8 cellular contexts compared by ENCODE assay signal in genomic region chr17:64238449-64238848, GRCh38. TPM values are rescaled to one million over a fixed set of nuclear protein-coding genes. Genes with fewer than 3 reads are reported as not detected.
DNase-seq lines count a peak whose midpoint lies in the region; FAIRE-seq and TF ChIP-seq lines count a peak whose summit lies in the region.
"Not testable (repeated sequence)": the region's sequence is repeated elsewhere in the genome, so short reads cannot be mapped to it uniquely, and the experiment has no call there.

No MANE protein-coding gene starts in this region.

- H3K9me1 ChIP-seq in keratinocyte (ENCODE audit: control insufficient read depth, extremely low read depth, insufficient read depth, low read length), result not testable (repeated sequence)

- H3K4me2 ChIP-seq in keratinocyte (ENCODE audit: control insufficient read depth, extremely low read depth, insufficient read depth, low read depth, low read length), result peak overlapping the region; percentile 63

- not testable (repeated sequence) for H3K4me3 Mint-ChIP-seq in activated CD4-positive, alpha-beta memory T cell treated with anti-CD3 and anti-CD28 coated beads for 36 hours; activated naive CD8-positive, alpha-beta T cell treated with anti-CD3 and anti-CD28 coated beads for 36 hours
- H3K4me3 Mint-ChIP-seq in stimulated activated naive CD8-positive, alpha-beta T cell treated with anti-CD3 and anti-CD28 coated beads, Interleukin-15, Interleukin-2, amounts not matched to agents 100 ng/mL and 50 ng/mL, for 24 hours, result peak overlapping the region; percentile 25

- DNase-seq in HEK293T (ENCODE audit: extremely low spot score); keratinocyte (ENCODE audit: low read depth, low spot score): not testable (repeated sequence)
- DNase-seq in activated CD4-positive, alpha-beta memory T cell treated with anti-CD3 and anti-CD28 coated beads for 36 hours, result peak; percentile 54
- DNase-seq in activated T-cell treated with anti-CD3 and anti-CD28 coated beads, Interleukin-2, amount 50 U/mL, for 48 hours, result peak; percentile 66 to 67
- peak; percentile 56 for DNase-seq in activated naive CD8-positive, alpha-beta T cell treated with anti-CD3 and anti-CD28 coated beads for 36 hours
- DNase-seq in stimulated activated CD4-positive, alpha-beta T cell treated with anti-CD3 and anti-CD28 coated beads, Interleukin-12 subunit alpha, Interleukin-12 subunit beta, amount 100 ng/mL, for 4 hours, result peak; percentile 14
- peak; percentile 10 to 59 (median 11) for DNase-seq in stimulated activated CD4-positive, alpha-beta T cell treated with anti-CD3 and anti-CD28 coated beads, TNF-alpha, amount 100 ng/mL, for 24 hours (ENCODE audit: low read depth in 3 of 3)

- not testable (repeated sequence) for H3K9me3 Mint-ChIP-seq in activated CD4-positive, alpha-beta memory T cell treated with anti-CD3 and anti-CD28 coated beads for 36 hours; activated naive CD8-positive, alpha-beta T cell treated with anti-CD3 and anti-CD28 coated beads for 36 hours; stimulated activated naive CD8-positive, alpha-beta T cell treated with anti-CD3 and anti-CD28 coated beads, Interleukin-15, Interleukin-2, amounts not matched to agents 100 ng/mL and 50 ng/mL, for 24 hours

- CTCF ChIA-PET in HEK293T (lab: Yijun Ruan, JAX), result not testable (repeated sequence)
- CTCF ChIA-PET in activated CD4-positive, alpha-beta memory T cell treated with anti-CD3 and anti-CD28 coated beads for 36 hours (lab: Charles Lee), result interaction anchor here (0.7 to 1.2 kb wide), 2 partner anchors 183 to 213 kb away, joined by 3 read pairs; no protein-coding TSS in a partner anchor

- H3K27me3 ChIP-seq in keratinocyte (ENCODE audit: control insufficient read depth, extremely low read depth, insufficient read depth, low read length), result not testable (repeated sequence)

- not testable (repeated sequence) for H4K20me1 ChIP-seq in keratinocyte (ENCODE audit: control insufficient read depth, extremely low read depth, insufficient read depth, low read length)

- TF ChIP-seq CTCF in keratinocyte (optimal IDR thresholded peaks at IDR 0.05 in 1 of 3, IDR thresholded peaks at IDR 0.05 in 1 of 3, conservative IDR thresholded peaks at IDR 0.05 in 1 of 3; ENCODE audit: extremely low read depth in 1 of 3, insufficient read depth in 2 of 3, low read length in 3 of 3), result not testable (repeated sequence)

- H3K9ac ChIP-seq in keratinocyte (ENCODE audit: control insufficient read depth, extremely low read depth, insufficient read depth, low read length), result not testable (repeated sequence)

- H3K4me1 ChIP-seq in keratinocyte (ENCODE audit: control insufficient read depth, extremely low read depth, insufficient read depth, low read length), result peaks cover 29% of the 10 kb centered on the region

- not testable (repeated sequence) for FAIRE-seq in keratinocyte (lab: Jason Lieb, UNC)

- intact Hi-C loops in activated CD4-positive, alpha-beta memory T cell treated with anti-CD3 and anti-CD28 coated beads for 36 hours (cut with micrococcal nuclease), result not testable (repeated sequence)

- dilution Hi-C loops in keratinocyte (cut with MboI; ENCODE audit: extremely low pct_ligation_motif_present, low sequenced_read_pairs), result not testable (repeated sequence)

- H3K36me3 Mint-ChIP-seq in activated CD4-positive, alpha-beta memory T cell treated with anti-CD3 and anti-CD28 coated beads for 36 hours, result not testable (repeated sequence)
- H3K36me3 Mint-ChIP-seq in activated naive CD8-positive, alpha-beta T cell treated with anti-CD3 and anti-CD28 coated beads for 36 hours, result peaks cover 19% of the 10 kb centered on the region
- peaks cover 17% of the 10 kb centered on the region for H3K36me3 Mint-ChIP-seq in stimulated activated naive CD8-positive, alpha-beta T cell treated with anti-CD3 and anti-CD28 coated beads, Interleukin-15, Interleukin-2, amounts not matched to agents 100 ng/mL and 50 ng/mL, for 24 hours (ENCODE audit: low read depth)

- H3K27ac ChIP-seq in keratinocyte (ENCODE audit: control insufficient read depth, insufficient read depth, low read length), result not testable (repeated sequence)

- not testable (repeated sequence) for H3K4me3 ChIP-seq in keratinocyte (ENCODE audit: control insufficient read depth in 2 of 3, extremely low read depth in 1 of 3, insufficient read depth in 2 of 3, low read depth in 1 of 3, low read length in 3 of 3)

- peaks cover 64% of the 10 kb centered on the region for H3K79me2 ChIP-seq in keratinocyte (ENCODE audit: control insufficient read depth, insufficient read depth, low read length)

- not testable (repeated sequence) for H3K27me3 Mint-ChIP-seq in activated CD4-positive, alpha-beta memory T cell treated with anti-CD3 and anti-CD28 coated beads for 36 hours; activated naive CD8-positive, alpha-beta T cell treated with anti-CD3 and anti-CD28 coated beads for 36 hours; stimulated activated naive CD8-positive, alpha-beta T cell treated with anti-CD3 and anti-CD28 coated beads, Interleukin-15, Interleukin-2, amounts not matched to agents 100 ng/mL and 50 ng/mL, for 24 hours

- POLR2A ChIA-PET in HEK293T (lab: Yijun Ruan, JAX); activated CD4-positive, alpha-beta memory T cell treated with anti-CD3 and anti-CD28 coated beads for 36 hours (lab: Charles Lee): not testable (repeated sequence)

- H2AFZ ChIP-seq in keratinocyte (ENCODE audit: control insufficient read depth, low read length), result not testable (repeated sequence)

- H3K9me3 ChIP-seq in keratinocyte (ENCODE audit: control insufficient read depth, low read depth, low read length), result not testable (repeated sequence)

- H3K36me3 ChIP-seq in keratinocyte (ENCODE audit: control insufficient read depth in 2 of 2, extremely low read depth in 1 of 2, insufficient read depth in 2 of 2, low read length in 2 of 2), result not testable (repeated sequence)

- H3K27ac Mint-ChIP-seq in activated CD4-positive, alpha-beta memory T cell treated with anti-CD3 and anti-CD28 coated beads for 36 hours; activated naive CD8-positive, alpha-beta T cell treated with anti-CD3 and anti-CD28 coated beads for 36 hours: not testable (repeated sequence)
- peak overlapping the region; percentile 24 for H3K27ac Mint-ChIP-seq in stimulated activated naive CD8-positive, alpha-beta T cell treated with anti-CD3 and anti-CD28 coated beads, Interleukin-15, Interleukin-2, amounts not matched to agents 100 ng/mL and 50 ng/mL, for 24 hours

- peaks cover 22% of the 10 kb centered on the region for H3K4me1 Mint-ChIP-seq in activated CD4-positive, alpha-beta memory T cell treated with anti-CD3 and anti-CD28 coated beads for 36 hours (ENCODE audit: low read depth)
- H3K4me1 Mint-ChIP-seq in activated naive CD8-positive, alpha-beta T cell treated with anti-CD3 and anti-CD28 coated beads for 36 hours, result peaks cover 41% of the 10 kb centered on the region
- peaks cover 37% of the 10 kb centered on the region for H3K4me1 Mint-ChIP-seq in stimulated activated naive CD8-positive, alpha-beta T cell treated with anti-CD3 and anti-CD28 coated beads, Interleukin-15, Interleukin-2, amounts not matched to agents 100 ng/mL and 50 ng/mL, for 24 hours (ENCODE audit: low read depth)

TF ChIP-seq in HEK293T, 16 proteins besides CTCF, POLR2A, EP300 and RAD21:
- TF ChIP-seq, protein P1, sequence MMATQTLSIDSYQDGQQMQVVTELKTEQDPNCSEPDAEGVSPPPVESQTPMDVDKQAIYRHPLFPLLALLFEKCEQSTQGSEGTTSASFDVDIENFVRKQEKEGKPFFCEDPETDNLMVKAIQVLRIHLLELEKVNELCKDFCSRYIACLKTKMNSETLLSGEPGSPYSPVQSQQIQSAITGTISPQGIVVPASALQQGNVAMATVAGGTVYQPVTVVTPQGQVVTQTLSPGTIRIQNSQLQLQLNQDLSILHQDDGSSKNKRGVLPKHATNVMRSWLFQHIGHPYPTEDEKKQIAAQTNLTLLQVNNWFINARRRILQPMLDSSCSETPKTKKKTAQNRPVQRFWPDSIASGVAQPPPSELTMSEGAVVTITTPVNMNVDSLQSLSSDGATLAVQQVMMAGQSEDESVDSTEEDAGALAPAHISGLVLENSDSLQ (IDR thresholded peaks at IDR 0.05), result peak; percentile 28; the same call in 1 of the 2 replicates

RNA-seq across cellular contexts. Expression of gene TEX2, which starts 24.6 kb away (rescaled TPM):
- total RNA-seq in activated CD4-positive, alpha-beta memory T cell treated with anti-CD3 and anti-CD28 coated beads for 36 hours, result 10 to 100 TPM; 11.9 to 12.1 TPM
- total RNA-seq in activated naive CD8-positive, alpha-beta T cell treated with anti-CD3 and anti-CD28 coated beads for 36 hours, result 10 to 100 TPM; 18.5 to 19.8 TPM
- 44.4 to 49.6 TPM (median 47.9 TPM) in 3 replicates for polyA plus RNA-seq in keratinocyte
- 23.4 TPM for polyA plus RNA-seq in keratinocyte (2011; ENCODE audit: low read depth)
- polyA plus RNA-seq in keratinocyte (2011; cell fraction: cytosol; rRNA removed), result 34.4 and 42.9 TPM in 2 replicates
- 82.2 and 88.8 TPM in 2 replicates for polyA plus RNA-seq in keratinocyte (2011; cell fraction: nucleus; rRNA removed)
- 23.1 and 42.4 TPM in 2 replicates for polyA plus RNA-seq in keratinocyte (2012; ENCODE audit: low replicate concordance)
- polyA minus RNA-seq in keratinocyte, result 57.3 to 71.5 TPM (median 60.5 TPM) in 3 replicates
- polyA minus RNA-seq in keratinocyte (2011; cell fraction: cytosol; rRNA and poly(A)+ RNA removed), result 33.0 TPM
- polyA minus RNA-seq in keratinocyte (2011; cell fraction: nucleus; rRNA and poly(A)+ RNA removed), result 64.4 and 97.0 TPM in 2 replicates
